ENCODE assay signal across 8 cellular contexts in genomic region chr17:14630025-14630424, GRCh38.
"Had no signal": no experiment of that assay in that cellular context is flagged by ENCODE, and none has a peak within 500 bp of the region (broad histone marks: within the 10 kb centered on the region; RNA-seq: fewer than 3 reads in every experiment).

No MANE protein-coding gene starts in this region.

- H2AFZ ChIP-seq: GM23248 had no signal

- H3K4me1 Mint-ChIP-seq: H9, IgD-negative memory B cell had no signal

- H3K4me3 Mint-ChIP-seq: H9, IgD-negative memory B cell had no signal

- H3K27ac ChIP-seq: GM23248 had no signal

- FAIRE-seq: H1, H54, HTR-8/SVneo had no signal

- H3K27ac Mint-ChIP-seq: H9, IgD-negative memory B cell had no signal

- DNase-seq: GM23248, H9, HCEC 1CT, KBM-7 had no signal

- H3K9ac ChIP-seq: GM23248 had no signal

- H3K4me3 ChIP-seq: GM23248 had no signal
